19 cellular contexts compared by ENCODE assay signal in genomic region chr12:96623818-96624217, GRCh38.
DNase-seq lines count a peak whose midpoint lies in the region; ATAC-seq and TF ChIP-seq lines count a peak whose summit lies in the region.
"Had no signal": no experiment of that assay in that cellular context is flagged by ENCODE, and none has a peak within 500 bp of the region (broad histone marks: within the 10 kb centered on the region; RNA-seq: fewer than 3 reads in every experiment).

No MANE protein-coding gene starts in this region.

- H3K36me3 Mint-ChIP-seq in WTC11: no peaks in the 10 kb centered on the region
- no peaks in the 10 kb centered on the region for H3K36me3 Mint-ChIP-seq in neural progenitor cell
- H3K36me3 Mint-ChIP-seq: CD8-positive, alpha-beta T cell had no signal

- POLR2A ChIA-PET in WTC11 (lab: Charles Lee) (no interaction called here), SK-N-SH (lab: Yijun Ruan, JAX) (no interaction called here)

- peak; percentile 28 for DNase-seq in D341Med (ENCODE audit: low spot score)
- peak; percentile 93 for DNase-seq in NCI-H82 (lab: John Stamatoyannopoulos, UW)
- DNase-seq in WTC11 (ENCODE audit: low spot score): no peak
- peak; percentile 27 for DNase-seq in neural progenitor cell (ENCODE audit: low spot score)
- no peak for DNase-seq in SK-N-SH
- DNase-seq in T-helper 2 cell: no peak
- no peak for DNase-seq in AG08396 (ENCODE audit: low spot score)
- no peak for DNase-seq in 8988T
- DNase-seq: Calu3; CD8-positive, alpha-beta T cell; GDM1; GOT3; H7; HFFc6; IMR-90 had no signal

- WGBS in SK-N-SH (ENCODE audit: low lambda C conversion rate): 13% methylated on average over 2 of the region's 2 CpGs

- H3K9me3 Mint-ChIP-seq in WTC11: no peaks in the 10 kb centered on the region
- no peaks in the 10 kb centered on the region for H3K9me3 Mint-ChIP-seq in neural progenitor cell
- H3K9me3 Mint-ChIP-seq: CD8-positive, alpha-beta T cell; HFFc6 had no signal

- CTCF ChIA-PET in WTC11 (lab: Charles Lee): interaction anchor here (1.1 kb wide), 1 partner anchor 19 kb away, joined by 3 read pairs; no protein-coding TSS in a partner anchor
- CTCF ChIA-PET in SK-N-SH (lab: Yijun Ruan, JAX): no interaction called here

- H3K9ac ChIP-seq in neural progenitor cell (no peak overlapping the region), SK-N-SH (no peak overlapping the region)
- H3K9ac ChIP-seq: BLaER1 treated with 17β-estradiol and CSF1 and Interleukin-3, amounts not matched to agents 10 nM and 100 nM had no signal

- H3F3A ChIP-seq in neural progenitor cell (ENCODE audit: low read depth) (peaks cover 22% of the 10 kb centered on the region), SK-N-SH (replicated peaks; ENCODE audit: insufficient read depth) (no peaks in the 10 kb centered on the region)

- H3K9me2 ChIP-seq in SK-N-SH: no peaks in the 10 kb centered on the region

- no peak for TF ChIP-seq RAD21 in SK-N-SH (IDR thresholded peaks at IDR 0.05; ENCODE audit: low read length)

- H2AFZ ChIP-seq in neural progenitor cell (replicated peaks): no peak overlapping the region
- H2AFZ ChIP-seq in SK-N-SH (ENCODE audit: low read depth): no peak overlapping the region

- H3K9me3 ChIP-seq in neural progenitor cell (ENCODE audit: low read depth) (no peaks in the 10 kb centered on the region), SK-N-SH (no peaks in the 10 kb centered on the region)
- H3K9me3 ChIP-seq: BLaER1 treated with 17β-estradiol and CSF1 and Interleukin-3, amounts not matched to agents 10 nM and 100 nM had no signal

- H3K27ac Mint-ChIP-seq in WTC11 (no peak overlapping the region), neural progenitor cell (no peak overlapping the region)
- H3K27ac Mint-ChIP-seq: B cell; CD8-positive, alpha-beta T cell; HFFc6 had no signal

- peak overlapping the region; percentile 20 for H3K4me3 ChIP-seq in neural progenitor cell
- H3K4me3 ChIP-seq in SK-N-SH (ENCODE audit: low read depth in 2 of 2, low read length in 1 of 2): no peak overlapping the region
- H3K4me3 ChIP-seq: BLaER1 treated with 17β-estradiol and CSF1 and Interleukin-3, amounts not matched to agents 10 nM and 100 nM had no signal

- peaks cover 59% of the 10 kb centered on the region for H3K27me3 ChIP-seq in neural progenitor cell
- no peaks in the 10 kb centered on the region for H3K27me3 ChIP-seq in SK-N-SH (ENCODE audit: insufficient read depth)
- H3K27me3 ChIP-seq: BLaER1 treated with 17β-estradiol and CSF1 and Interleukin-3, amounts not matched to agents 10 nM and 100 nM had no signal

- H3K4me2 ChIP-seq in neural progenitor cell: peak overlapping the region; percentile 64
- H3K4me2 ChIP-seq in SK-N-SH: no peak overlapping the region
- H3K4me2 ChIP-seq: BLaER1 treated with 17β-estradiol and CSF1 and Interleukin-3, amounts not matched to agents 10 nM and 100 nM had no signal

- H3K4me1 ChIP-seq in neural progenitor cell (peaks cover 21% of the 10 kb centered on the region), SK-N-SH (ENCODE audit: control insufficient read depth in 1 of 2, insufficient read depth in 2 of 2, low read depth in 1 of 2, low read length in 1 of 2) (no peaks in the 10 kb centered on the region)
- H3K4me1 ChIP-seq: BLaER1 treated with 17β-estradiol and CSF1 and Interleukin-3, amounts not matched to agents 10 nM and 100 nM had no signal

- no peak overlapping the region for H3K27ac ChIP-seq in neural progenitor cell
- H3K27ac ChIP-seq in SK-N-SH (ENCODE audit: low read depth in 2 of 2, low read length in 1 of 2): no peak overlapping the region
- H3K27ac ChIP-seq: 22Rv1; BLaER1 treated with 17β-estradiol and CSF1 and Interleukin-3, amounts not matched to agents 10 nM and 100 nM had no signal

- TF ChIP-seq CTCF in WTC11 (IDR thresholded peaks at IDR 0.05) (no peak), neural progenitor cell (IDR thresholded peaks at IDR 0.05) (no peak), SK-N-SH (IDR thresholded peaks at IDR 0.05) (no peak)

- H3K4me1 Mint-ChIP-seq in WTC11: peaks cover 7% of the 10 kb centered on the region
- peaks cover 20% of the 10 kb centered on the region for H3K4me1 Mint-ChIP-seq in neural progenitor cell
- H3K4me1 Mint-ChIP-seq: B cell had no signal

- H3K27me3 Mint-ChIP-seq in WTC11 (ENCODE audit: low read depth): no peaks in the 10 kb centered on the region; the same call in 1 of the 2 replicates
- peaks cover 2% of the 10 kb centered on the region for H3K27me3 Mint-ChIP-seq in neural progenitor cell (ENCODE audit: insufficient read depth, low read depth)

- H3K4me3 Mint-ChIP-seq in WTC11 (no peak overlapping the region), neural progenitor cell (no peak overlapping the region)
- H3K4me3 Mint-ChIP-seq: B cell; CD8-positive, alpha-beta T cell; HFFc6 had no signal

- H3K36me3 ChIP-seq in neural progenitor cell (no peaks in the 10 kb centered on the region), SK-N-SH (replicated peaks in 1 of 2; ENCODE audit: control insufficient read depth in 1 of 2, insufficient read depth in 2 of 2, low read length in 1 of 2) (no peaks in the 10 kb centered on the region)
- H3K36me3 ChIP-seq: BLaER1 treated with 17β-estradiol and CSF1 and Interleukin-3, amounts not matched to agents 10 nM and 100 nM had no signal

- ATAC-seq in WTC11: no peak
- ATAC-seq: CD8-positive, alpha-beta T cell; HCT116 had no signal

- H4K20me1 ChIP-seq in neural progenitor cell (ENCODE audit: low read depth) (peaks cover 12% of the 10 kb centered on the region), SK-N-SH (ENCODE audit: insufficient read depth) (no peaks in the 10 kb centered on the region)
- H4K20me1 ChIP-seq: BLaER1 treated with 17β-estradiol and CSF1 and Interleukin-3, amounts not matched to agents 10 nM and 100 nM had no signal

- no peak for TF ChIP-seq EP300 in SK-N-SH (IDR thresholded peaks at IDR 0.05; ENCODE audit: borderline replicate concordance in 1 of 2, low read depth in 1 of 2, low read length in 1 of 2)

- H3K79me2 ChIP-seq in neural progenitor cell (ENCODE audit: low read depth) (no peaks in the 10 kb centered on the region), SK-N-SH (ENCODE audit: insufficient read depth) (no peaks in the 10 kb centered on the region)

TF ChIP-seq in WTC11, 78 proteins besides CTCF, POLR2A, EP300 and RAD21 (continues in another document):
- TF ChIP-seq RORB (CRISPR knock-in tag; IDR thresholded peaks at IDR 0.05) (0 out of 2 replicates have a peak, but pooled peaks have one; percentile 50), ERG (CRISPR knock-in tag; IDR thresholded peaks at IDR 0.05) (no peak), NFATC4 (CRISPR knock-in tag; IDR thresholded peaks at IDR 0.05) (no peak)

TF ChIP-seq in SK-N-SH, 30 proteins besides CTCF, POLR2A, EP300 and RAD21:
- TF ChIP-seq TCF12 (IDR thresholded peaks at IDR 0.05): no peak
- no peak for TF ChIP-seq FOXJ3 (CRISPR knock-in tag; IDR thresholded peaks at IDR 0.05)
- TF ChIP-seq JUND (IDR thresholded peaks at IDR 0.05): no peak
- TF ChIP-seq FOSL2 (IDR thresholded peaks at IDR 0.05; ENCODE audit: borderline replicate concordance, low read depth): no peak
- no peak for TF ChIP-seq TEAD4 (IDR thresholded peaks at IDR 0.05; ENCODE audit: borderline replicate concordance, insufficient read depth)
- TF ChIP-seq NFIC (IDR thresholded peaks at IDR 0.05; ENCODE audit: borderline replicate concordance): no peak
- TF ChIP-seq FOXM1 (IDR thresholded peaks at IDR 0.05; ENCODE audit: low read depth): no peak

Comparison
In these comparisons a context has a peak if more than half of its experiments do, and no peak if none do; other contexts are left out.
1. DNase-seq: peak in D341Med (single experiment), NCI-H82 (single experiment) and neural progenitor cell (single experiment); none in WTC11 (single experiment), SK-N-SH (single experiment), T-helper 2 cell (0 of 5), AG08396 (single experiment) and 8988T (single experiment).